9 cellular contexts compared by ENCODE assay signal in genomic region chr12:9651265-9651729, GRCh38. TPM values are rescaled to one million over a fixed set of nuclear protein-coding genes. Genes with fewer than 3 reads are reported as not detected.
A peak's percentile ranks its signal among the peaks of the same experiment; 100 is the strongest.
DNase-seq lines count a peak whose midpoint lies in the region; ATAC-seq and TF ChIP-seq lines count a peak whose summit lies in the region.
"Had no signal": no experiment of that assay in that cellular context is flagged by ENCODE, and none has a peak within 500 bp of the region (broad histone marks: within the 10 kb centered on the region; RNA-seq: fewer than 3 reads in every experiment).

No MANE protein-coding gene starts in this region.

- TF ChIP-seq CTCF in tibial nerve (IDR thresholded peaks at IDR 0.05) = no peak

- H3K36me3 Mint-ChIP-seq in activated T-helper 1 cell treated with anti-CD3 and anti-CD28 coated beads, Interleukin-12 subunit alpha, Interleukin-12 subunit beta, Interleukin-2, Interleukin-4 antibody, amounts not matched to agents 30 ng/mL and 10 ng/mL and 1 ng/mL, durations not matched to agents 14 hours and 24 hours and 36 hours (ENCODE audit: low read depth) = peaks cover 46% of the 10 kb centered on the region

- peak overlapping the region; percentile 93 for H3K4me3 Mint-ChIP-seq in activated T-helper 1 cell treated with anti-CD3 and anti-CD28 coated beads, Interleukin-12 subunit alpha, Interleukin-12 subunit beta, Interleukin-2, Interleukin-4 antibody, amounts not matched to agents 30 ng/mL and 10 ng/mL and 1 ng/mL, durations not matched to agents 14 hours and 24 hours and 36 hours

- no peaks in the 10 kb centered on the region for H3K9me3 ChIP-seq in tibial nerve

- H3K27ac Mint-ChIP-seq in activated T-helper 1 cell treated with anti-CD3 and anti-CD28 coated beads, Interleukin-12 subunit alpha, Interleukin-12 subunit beta, Interleukin-2, Interleukin-4 antibody, amounts not matched to agents 30 ng/mL and 10 ng/mL and 1 ng/mL, durations not matched to agents 14 hours and 24 hours and 36 hours = peak overlapping the region; percentile 97

- peaks cover 76% of the 10 kb centered on the region for H3K4me1 Mint-ChIP-seq in activated T-helper 1 cell treated with anti-CD3 and anti-CD28 coated beads, Interleukin-12 subunit alpha, Interleukin-12 subunit beta, Interleukin-2, Interleukin-4 antibody, amounts not matched to agents 30 ng/mL and 10 ng/mL and 1 ng/mL, durations not matched to agents 14 hours and 24 hours and 36 hours (ENCODE audit: low read depth)

- peak overlapping the region in 3 of 4 donors; percentile 85 to 95 (median 94) for H3K27ac ChIP-seq in tibial nerve

- H3K9me3 Mint-ChIP-seq in activated T-helper 1 cell treated with anti-CD3 and anti-CD28 coated beads, Interleukin-12 subunit alpha, Interleukin-12 subunit beta, Interleukin-2, Interleukin-4 antibody, amounts not matched to agents 30 ng/mL and 10 ng/mL and 1 ng/mL, durations not matched to agents 14 hours and 24 hours and 36 hours = no peaks in the 10 kb centered on the region

- no peak for TF ChIP-seq POLR2A in tibial nerve (IDR thresholded peaks at IDR 0.05)

- peak; percentile 80 for DNase-seq in stimulated activated CD4-positive, alpha-beta T cell treated with anti-CD3 and anti-CD28 coated beads, Interleukin-15, amount 100 ng/mL, for 24 hours
- DNase-seq in stimulated activated CD4-positive, alpha-beta T cell treated with anti-CD3 and anti-CD28 coated beads, Interleukin-4, amount 100 ng/mL, for 4 hours = no peak
- DNase-seq in activated T-helper 1 cell treated with anti-CD3 and anti-CD28 coated beads, Interleukin-12 subunit alpha, Interleukin-12 subunit beta, Interleukin-2, Interleukin-4 antibody, amounts not matched to agents 30 ng/mL and 10 ng/mL and 1 ng/mL, durations not matched to agents 14 hours and 24 hours and 36 hours (ENCODE audit: low spot score) = peak; percentile 62
- DNase-seq in iris pigment epithelial cell (ENCODE audit: low read depth) (peak; percentile 74), tibial nerve (ENCODE audit: low spot score in 2 of 2) (no peak), NCI-H446 (lab: John Stamatoyannopoulos, UW) (no peak)

- no peaks in the 10 kb centered on the region for H3K27me3 ChIP-seq in tibial nerve

- peaks cover 0 to 34% (median 24%) of the 10 kb centered on the region in 4 donors for H3K4me1 ChIP-seq in tibial nerve

- H3K27me3 Mint-ChIP-seq in activated T-helper 1 cell treated with anti-CD3 and anti-CD28 coated beads, Interleukin-12 subunit alpha, Interleukin-12 subunit beta, Interleukin-2, Interleukin-4 antibody, amounts not matched to agents 30 ng/mL and 10 ng/mL and 1 ng/mL, durations not matched to agents 14 hours and 24 hours and 36 hours (ENCODE audit: insufficient read depth) = peaks cover 3% of the 10 kb centered on the region

- intact Hi-C loops in activated T-helper 1 cell treated with anti-CD3 and anti-CD28 coated beads, Interleukin-12 subunit alpha, Interleukin-12 subunit beta, Interleukin-2, Interleukin-4 antibody, amounts not matched to agents 30 ng/mL and 10 ng/mL and 1 ng/mL, durations not matched to agents 14 hours and 24 hours and 36 hours (cut with micrococcal nuclease) = loop anchor here (1.0 to 10.0 kb wide), 8 partner anchors 17 to 699 kb away; partner anchors contain the start of genes CLEC2B, CLEC2D, CLECL1 and GABARAPL1

- no peak for TF ChIP-seq EP300 in tibial nerve (IDR thresholded peaks at IDR 0.05)

- 71 to 84% methylated on average over 3 of the region's 3 CpGs for WGBS in tibial nerve, 2 donors

- peaks cover 0 to 29% (median 5%) of the 10 kb centered on the region in 3 donors for H3K36me3 ChIP-seq in tibial nerve

- H3K4me3 ChIP-seq in tibial nerve = peak overlapping the region in 1 of 4 donors; percentile 10

- ATAC-seq in GM21367 (IDR thresholded peaks at IDR 0.05; ENCODE audit: unreplicated experiment) (no peak), HG02759 (IDR thresholded peaks at IDR 0.05; ENCODE audit: unreplicated experiment) (no peak)

RNA-seq across cellular contexts. Expression of gene CLEC2D, which starts 18.2 kb away (rescaled TPM):
- total RNA-seq in activated T-helper 1 cell treated with anti-CD3 and anti-CD28 coated beads, Interleukin-12 subunit alpha, Interleukin-12 subunit beta, Interleukin-2, Interleukin-4 antibody, amounts not matched to agents 30 ng/mL and 10 ng/mL and 1 ng/mL, durations not matched to agents 14 hours and 24 hours and 36 hours = 371 and 395 TPM in 2 replicates
- 10 to 100 TPM in 3 of 4 donors, 1 to 10 TPM in 1; 9.6 to 19.0 (median 13.2) TPM for total RNA-seq in tibial nerve

RNA-seq across cellular contexts. Expression of gene KLRB1, which starts 43.6 kb away (rescaled TPM):
- total RNA-seq in activated T-helper 1 cell treated with anti-CD3 and anti-CD28 coated beads, Interleukin-12 subunit alpha, Interleukin-12 subunit beta, Interleukin-2, Interleukin-4 antibody, amounts not matched to agents 30 ng/mL and 10 ng/mL and 1 ng/mL, durations not matched to agents 14 hours and 24 hours and 36 hours = 0.15 TPM in 1 of 2 replicates, not detected in the other
- total RNA-seq in tibial nerve = under 1 TPM in 2 of 4 donors, not detected in 2; 0.59 to 0.84 TPM
- total RNA-seq: dermis microvascular lymphatic vessel endothelial cell had no signal

Comparison
In these comparisons a context has a peak if more than half of its experiments do, and no peak if none do; other contexts are left out.
1. DNase-seq: peak in stimulated activated CD4-positive, alpha-beta T cell treated with anti-CD3 and anti-CD28 coated beads, Interleukin-15, amount 100 ng/mL, for 24 hours (single experiment), activated T-helper 1 cell treated with anti-CD3 and anti-CD28 coated beads, Interleukin-12 subunit alpha, Interleukin-12 subunit beta, Interleukin-2, Interleukin-4 antibody, amounts not matched to agents 30 ng/mL and 10 ng/mL and 1 ng/mL, durations not matched to agents 14 hours and 24 hours and 36 hours (single experiment) and iris pigment epithelial cell (single experiment); none in stimulated activated CD4-positive, alpha-beta T cell treated with anti-CD3 and anti-CD28 coated beads, Interleukin-4, amount 100 ng/mL, for 4 hours (0 of 2), tibial nerve (0 of 2) and NCI-H446 (0 of 2).
2. RNA of gene CLEC2D, which starts 18.2 kb away (total RNA-seq): 371 to 395 TPM in activated T-helper 1 cell treated with anti-CD3 and anti-CD28 coated beads, Interleukin-12 subunit alpha, Interleukin-12 subunit beta, Interleukin-2, Interleukin-4 antibody, amounts not matched to agents 30 ng/mL and 10 ng/mL and 1 ng/mL, durations not matched to agents 14 hours and 24 hours and 36 hours; 9.6 to 19.0 TPM in tibial nerve; every median in the first group is over 10 times any median in the second.